Comparison of ENCODE assay signal across 23 cellular contexts in the genomic region with DNA sequence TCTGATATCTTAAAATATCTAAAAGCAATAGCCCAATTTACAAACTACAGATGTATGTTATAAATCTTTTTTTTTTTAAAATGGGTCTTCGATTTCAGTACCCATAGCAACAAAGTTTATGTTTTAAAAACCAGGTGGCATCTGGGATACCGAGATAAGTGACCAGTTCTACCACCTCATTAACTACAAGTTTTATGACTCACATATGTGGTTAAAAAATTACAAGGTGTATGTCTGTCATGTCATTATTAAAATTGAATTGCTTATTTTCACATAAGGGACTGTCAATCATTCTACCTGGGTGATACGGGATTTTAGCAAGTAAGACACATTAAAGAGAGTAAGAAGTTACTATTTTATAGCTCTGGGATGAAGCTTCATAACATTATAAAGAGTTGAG.
"Had no signal": no experiment of that assay in that cellular context is flagged by ENCODE, and none has a peak within 500 bp of the region (broad histone marks: within the 10 kb centered on the region; RNA-seq: fewer than 3 reads in every experiment).

No MANE protein-coding gene starts in this region.

- DNase-seq: activated CD4-positive, alpha-beta T cell treated with anti-CD3 and anti-CD28 coated beads for 36 hours; activated CD4-positive, alpha-beta T cell treated with anti-CD3 and anti-CD28 coated beads, Interleukin-2, amount 50 U/mL, for 48 hours; activated gamma-delta T cell; adrenal gland; effector memory CD8-positive, alpha-beta T cell; foreskin fibroblast; left ventricle myocardium inferior; naive thymus-derived CD4-positive, alpha-beta T cell; right cardiac atrium; stimulated activated CD4-positive, alpha-beta T cell treated with anti-CD3 and anti-CD28 coated beads, Interleukin-15, amount 100 ng/mL, for 24 hours; stimulated activated CD4-positive, alpha-beta T cell treated with anti-CD3 and anti-CD28 coated beads, Interleukin-2, amount 100 ng/mL, for 48 hours; stimulated activated naive CD8-positive, alpha-beta T cell treated with anti-CD3 and anti-CD28 coated beads, Interleukin-15, amount 100 ng/mL, for 72 hours; T-helper 17 cell; transverse colon; uterus had no signal

- H3K27me3 ChIP-seq: adrenal gland, cardiac muscle cell, neural progenitor cell, suprapubic skin, transverse colon, uterus had no signal

- H3K27ac ChIP-seq: adrenal gland, cardiac muscle cell, epithelial cell of prostate, left ventricle myocardium inferior, neural progenitor cell, prostate gland, skin epidermis, suprapubic skin, transverse colon, uterus had no signal

- H3K27ac Mint-ChIP-seq: activated CD4-positive, alpha-beta T cell treated with anti-CD3 and anti-CD28 coated beads for 36 hours; activated naive CD4-positive, alpha-beta T cell treated with anti-CD3 and anti-CD28 coated beads, Interleukin-2, amount 50 U/mL, for 24 hours; effector memory CD8-positive, alpha-beta T cell; naive thymus-derived CD4-positive, alpha-beta T cell; neural progenitor cell; T-helper 17 cell; WTC11 had no signal

- H3K9me3 ChIP-seq: adrenal gland, left ventricle myocardium inferior, prostate gland, suprapubic skin, transverse colon, uterus had no signal

- H3K4me1 Mint-ChIP-seq: activated CD4-positive, alpha-beta T cell treated with anti-CD3 and anti-CD28 coated beads for 36 hours; activated naive CD4-positive, alpha-beta T cell treated with anti-CD3 and anti-CD28 coated beads, Interleukin-2, amount 50 U/mL, for 24 hours; stimulated activated naive CD8-positive, alpha-beta T cell treated with anti-CD3 and anti-CD28 coated beads, Interleukin-15, amount 100 ng/mL, for 72 hours; T-helper 17 cell had no signal

- H3K9me3 Mint-ChIP-seq: activated naive CD4-positive, alpha-beta T cell treated with anti-CD3 and anti-CD28 coated beads, Interleukin-2, amount 50 U/mL, for 24 hours; effector memory CD8-positive, alpha-beta T cell; neural progenitor cell; stimulated activated naive CD8-positive, alpha-beta T cell treated with anti-CD3 and anti-CD28 coated beads, Interleukin-15, amount 100 ng/mL, for 72 hours had no signal

- ATAC-seq: activated CD4-positive, alpha-beta T cell treated with anti-CD3 and anti-CD28 coated beads for 36 hours; effector memory CD8-positive, alpha-beta T cell; naive thymus-derived CD4-positive, alpha-beta T cell; right cardiac atrium; stimulated activated naive CD8-positive, alpha-beta T cell treated with anti-CD3 and anti-CD28 coated beads, Interleukin-15, amount 100 ng/mL, for 72 hours; T-helper 17 cell; WTC11 had no signal

- H3K27me3 Mint-ChIP-seq: activated naive CD4-positive, alpha-beta T cell treated with anti-CD3 and anti-CD28 coated beads, Interleukin-2, amount 50 U/mL, for 24 hours; effector memory CD8-positive, alpha-beta T cell had no signal

- H3K4me3 ChIP-seq: adrenal gland, cardiac muscle cell, left ventricle myocardium inferior, neural progenitor cell, prostate gland, skin epidermis, suprapubic skin, transverse colon, uterus had no signal

- H3K36me3 ChIP-seq: adrenal gland, cardiac muscle cell, left ventricle myocardium inferior, neural progenitor cell, prostate gland, suprapubic skin, transverse colon, uterus had no signal

- H3K4me3 Mint-ChIP-seq: activated CD4-positive, alpha-beta T cell treated with anti-CD3 and anti-CD28 coated beads for 36 hours; activated naive CD4-positive, alpha-beta T cell treated with anti-CD3 and anti-CD28 coated beads, Interleukin-2, amount 50 U/mL, for 24 hours; effector memory CD8-positive, alpha-beta T cell; naive thymus-derived CD4-positive, alpha-beta T cell; neural progenitor cell; stimulated activated naive CD8-positive, alpha-beta T cell treated with anti-CD3 and anti-CD28 coated beads, Interleukin-15, amount 100 ng/mL, for 72 hours; T-helper 17 cell; WTC11 had no signal

- H3K36me3 Mint-ChIP-seq: activated naive CD4-positive, alpha-beta T cell treated with anti-CD3 and anti-CD28 coated beads, Interleukin-2, amount 50 U/mL, for 24 hours; neural progenitor cell; WTC11 had no signal

- H3K4me1 ChIP-seq: adrenal gland, prostate gland, transverse colon, uterus had no signal
